In genomic region chr2:111175615-111176014, GRCh38 we compare ENCODE assay signal across 20 cellular contexts. TPM values are rescaled to one million over a fixed set of nuclear protein-coding genes. Genes with fewer than 3 reads are reported as not detected.
DNase-seq lines count a peak whose midpoint lies in the region; ATAC-seq and TF ChIP-seq lines count a peak whose summit lies in the region.
"Had no signal": no experiment of that assay in that cellular context is flagged by ENCODE, and none has a peak within 500 bp of the region (broad histone marks: within the 10 kb centered on the region; RNA-seq: fewer than 3 reads in every experiment).

No MANE protein-coding gene starts in this region.

- 62 to 81% (median 74%) methylated on average over 4 of the region's 4 CpGs for WGBS in spleen, 5 donors

- TF ChIP-seq CTCF in MCF 10A (IDR thresholded peaks at IDR 0.05; ENCODE audit: unreplicated experiment) (no peak), breast epithelium (IDR thresholded peaks at IDR 0.05) (no peak), spleen (IDR thresholded peaks at IDR 0.05 in 8 of 11, conservative IDR thresholded peaks at IDR 0.05 in 3 of 11) (no peak)

- H3K36me3 Mint-ChIP-seq in MCF 10A (ENCODE audit: insufficient read depth, unreplicated experiment) = no peaks in the 10 kb centered on the region
- no peaks in the 10 kb centered on the region for H3K36me3 Mint-ChIP-seq in dendritic cell treated with granulocyte-macrophage colony-stimulating factor and Interleukin-4, amounts not matched to agents 40 ng/mL and 50 ng/mL, for 4 days (ENCODE audit: low read depth)
- H3K36me3 Mint-ChIP-seq: CD8-positive, alpha-beta T cell had no signal

- H3K4me1 ChIP-seq in breast epithelium (no peaks in the 10 kb centered on the region), spleen (no peaks in the 10 kb centered on the region)

- DNase-seq in MCF 10A (ENCODE audit: unreplicated experiment) (no peak), breast epithelium (ENCODE audit: low spot score in 2 of 2) (no peak), COLO829 (ENCODE audit: low spot score) (peak; percentile 70), spleen (peak; percentile 25), cerebellar cortex (ENCODE audit: low spot score) (no peak)
- DNase-seq: CD8-positive, alpha-beta T cell; COR-L47; DMS 273 treated with DMSO at 0.1 percent for 48 hours; DMS53; DND-41; EL; H9; IMR-90 had no signal

- POLR2A ChIA-PET in MCF 10A (lab: Yijun Ruan, JAX) = interaction anchor here (2.1 kb wide), 1 partner anchor 55 kb away, joined by 14 read pairs; the partner anchor contains the start of gene BCL2L11

- no peaks in the 10 kb centered on the region for H3K9me3 ChIP-seq in breast epithelium
- no peaks in the 10 kb centered on the region for H3K9me3 ChIP-seq in spleen
- H3K9me3 ChIP-seq: BLaER1 treated with 17β-estradiol and CSF1 and Interleukin-3, amounts not matched to agents 10 nM and 100 nM had no signal

- no peak overlapping the region for H3K27ac ChIP-seq in breast epithelium
- no peak overlapping the region for H3K27ac ChIP-seq in spleen
- H3K27ac ChIP-seq: 22Rv1; BLaER1 treated with 17β-estradiol and CSF1 and Interleukin-3, amounts not matched to agents 10 nM and 100 nM; HL-60 had no signal

- TF ChIP-seq POLR2A in breast epithelium (IDR thresholded peaks at IDR 0.05) (no peak), spleen (IDR thresholded peaks at IDR 0.05) (no peak)

- H3K27me3 ChIP-seq in breast epithelium (no peaks in the 10 kb centered on the region), spleen (replicated peaks in 1 of 7) (no peaks in the 10 kb centered on the region)
- H3K27me3 ChIP-seq: BLaER1 treated with 17β-estradiol and CSF1 and Interleukin-3, amounts not matched to agents 10 nM and 100 nM had no signal

- H3K36me3 ChIP-seq in breast epithelium (no peaks in the 10 kb centered on the region), spleen (no peaks in the 10 kb centered on the region)
- H3K36me3 ChIP-seq: BLaER1 treated with 17β-estradiol and CSF1 and Interleukin-3, amounts not matched to agents 10 nM and 100 nM had no signal

- CTCF ChIA-PET in MCF 10A (lab: Yijun Ruan, JAX) = no interaction called here

- intact Hi-C loops in MCF 10A (cut with micrococcal nuclease) (no loop called here), breast epithelium (cut with DNase I; ENCODE audit: low total_unique reads) (loop anchor here (5.0 kb wide), 1 partner anchor 1367 kb away; the partner anchor contains the start of gene POLR1B), spleen (cut with DNase I; ENCODE audit: low total_unique reads) (no loop called here)
- intact Hi-C loops in dendritic cell treated with granulocyte-macrophage colony-stimulating factor and Interleukin-4, amounts not matched to agents 40 ng/mL and 50 ng/mL, for 4 days (cut with micrococcal nuclease) = no loop called here

- BruUV-seq in MCF 10A (replicated peaks; lab: Mats Ljungman, UMichigan) = no TSS peak

- H3K4me3 ChIP-seq in breast epithelium (no peak overlapping the region), spleen (no peak overlapping the region)
- H3K4me3 ChIP-seq: BLaER1 treated with 17β-estradiol and CSF1 and Interleukin-3, amounts not matched to agents 10 nM and 100 nM; GM12878 had no signal

- ATAC-seq in HG02870 (IDR thresholded peaks at IDR 0.05; ENCODE audit: unreplicated experiment) = no peak
- ATAC-seq: CD8-positive, alpha-beta T cell; GM12878 had no signal

- no peak overlapping the region for H3K4me3 Mint-ChIP-seq in MCF 10A (ENCODE audit: unreplicated experiment)
- no peak overlapping the region for H3K4me3 Mint-ChIP-seq in dendritic cell treated with granulocyte-macrophage colony-stimulating factor and Interleukin-4, amounts not matched to agents 40 ng/mL and 50 ng/mL, for 4 days
- H3K4me3 Mint-ChIP-seq: B cell; CD8-positive, alpha-beta T cell; H9 had no signal

- peak overlapping the region; percentile 24 for H3K27ac Mint-ChIP-seq in MCF 10A (ENCODE audit: low read depth, unreplicated experiment)
- H3K27ac Mint-ChIP-seq in dendritic cell treated with granulocyte-macrophage colony-stimulating factor and Interleukin-4, amounts not matched to agents 40 ng/mL and 50 ng/mL, for 4 days = peak overlapping the region; percentile 14
- H3K27ac Mint-ChIP-seq: B cell; CD8-positive, alpha-beta T cell; H9 had no signal

- peaks cover 40% of the 10 kb centered on the region for H3K4me1 Mint-ChIP-seq in MCF 10A (ENCODE audit: insufficient read depth, unreplicated experiment)
- peaks cover 32% of the 10 kb centered on the region for H3K4me1 Mint-ChIP-seq in dendritic cell treated with granulocyte-macrophage colony-stimulating factor and Interleukin-4, amounts not matched to agents 40 ng/mL and 50 ng/mL, for 4 days (ENCODE audit: low read depth)
- H3K4me1 Mint-ChIP-seq: B cell had no signal

- no peaks in the 10 kb centered on the region for H3K27me3 Mint-ChIP-seq in MCF 10A (ENCODE audit: insufficient read depth, unreplicated experiment)
- H3K27me3 Mint-ChIP-seq in dendritic cell treated with granulocyte-macrophage colony-stimulating factor and Interleukin-4, amounts not matched to agents 40 ng/mL and 50 ng/mL, for 4 days = peaks cover 30% of the 10 kb centered on the region

- H3K9me3 Mint-ChIP-seq in MCF 10A (ENCODE audit: unreplicated experiment) = no peaks in the 10 kb centered on the region
- H3K9me3 Mint-ChIP-seq in dendritic cell treated with granulocyte-macrophage colony-stimulating factor and Interleukin-4, amounts not matched to agents 40 ng/mL and 50 ng/mL, for 4 days = no peaks in the 10 kb centered on the region
- H3K9me3 Mint-ChIP-seq: CD8-positive, alpha-beta T cell; H9 had no signal

RNA-seq across cellular contexts. Expression of gene BCL2L11, which starts 54.9 kb away (rescaled TPM):
- total RNA-seq in MCF 10A (2022) (5.8 and 8.4 TPM in 2 replicates), breast epithelium (10 to 100 TPM; 42.6 to 67.3 (median 46.1) TPM), spleen (10 to 100 TPM; 28.7 to 95.2 (median 39.9) TPM)
- polyA plus RNA-seq in spleen = 1 to 10 TPM; 4.6 to 8.8 (median 6.9) TPM

Comparison
In these comparisons a context has a peak if more than half of its experiments do, and no peak if none do; other contexts are left out.
1. DNase-seq: peak in COLO829 (single experiment) and spleen (single experiment); none in MCF 10A (single experiment), breast epithelium (0 of 2) and cerebellar cortex (single experiment).